In genomic region chr1:204348722-204349121, GRCh38 we compare ENCODE assay signal across 10 cellular contexts. TPM values are rescaled to one million over a fixed set of nuclear protein-coding genes. Genes with fewer than 3 reads are reported as not detected.
A peak's percentile ranks its signal among the peaks of the same experiment; 100 is the strongest.
DNase-seq lines count a peak whose midpoint lies in the region; ATAC-seq, FAIRE-seq and TF ChIP-seq lines count a peak whose summit lies in the region.
"Had no signal": no experiment of that assay in that cellular context is flagged by ENCODE, and none has a peak within 500 bp of the region (broad histone marks: within the 10 kb centered on the region; RNA-seq: fewer than 3 reads in every experiment).

No MANE protein-coding gene starts in this region.

- H3K4me3 ChIP-seq in GM23248 (no peak overlapping the region), astrocyte (ENCODE audit: insufficient read depth, low read depth, low read length) (no peak overlapping the region), small intestine (ENCODE audit: low read depth in 1 of 2, low read length in 2 of 2) (no peak overlapping the region)

- H3K9me3 ChIP-seq in GM23248 (ENCODE audit: low read depth): no peaks in the 10 kb centered on the region
- H3K9me3 ChIP-seq in astrocyte (ENCODE audit: insufficient read depth, low read depth, low read length): no peaks in the 10 kb centered on the region
- no peaks in the 10 kb centered on the region for H3K9me3 ChIP-seq in small intestine (ENCODE audit: control insufficient read depth, low read depth)

- peak overlapping the region; percentile 52 for H2AFZ ChIP-seq in GM23248
- H2AFZ ChIP-seq in astrocyte (ENCODE audit: low read depth, low read length): peak overlapping the region; percentile 5

- H3K4me1 Mint-ChIP-seq in astrocyte (ENCODE audit: low read depth, unreplicated experiment): peaks cover 23% of the 10 kb centered on the region

- H3K36me3 Mint-ChIP-seq in astrocyte (ENCODE audit: low read depth, unreplicated experiment): no peaks in the 10 kb centered on the region

- FAIRE-seq in astrocyte (lab: Jason Lieb, UNC) (no peak), small intestine (lab: Jason Lieb, UNC) (no peak)

- WGBS in GM23248 (ENCODE audit: low coverage in 1 of 2, low lambda C conversion rate in 2 of 2, missing lambda C conversion rate in 2 of 2), 2 experiments: 7 to 12% methylated on average over 5 to 6 of the region's 6 CpGs
- 7 to 24% (median 22%) methylated on average over 6 of the region's 6 CpGs for WGBS in small intestine, 3 donors

- H3K27ac ChIP-seq in GM23248 (peak overlapping the region; percentile 15), astrocyte (ENCODE audit: low read depth, low read length) (no peak overlapping the region), small intestine (ENCODE audit: low read depth in 1 of 2, low read length in 1 of 2) (peak overlapping the region; percentile 9 to 70)

- no peaks in the 10 kb centered on the region for H3F3A ChIP-seq in GM23248 (ENCODE audit: insufficient read depth)

- H3K4me1 ChIP-seq in GM23248 (ENCODE audit: insufficient read depth) (peaks cover 14% of the 10 kb centered on the region), astrocyte (ENCODE audit: insufficient read depth, low read length) (peaks cover 15% of the 10 kb centered on the region), small intestine (ENCODE audit: control insufficient read depth in 2 of 2, insufficient read depth in 1 of 2, low read depth in 1 of 2, low read length in 1 of 2) (peaks cover 6 to 10% of the 10 kb centered on the region in 2 donors)

- no peak overlapping the region for H3K27ac Mint-ChIP-seq in astrocyte (ENCODE audit: unreplicated experiment)

- H4K20me1 ChIP-seq in GM23248 (ENCODE audit: insufficient read depth): no peaks in the 10 kb centered on the region
- no peaks in the 10 kb centered on the region for H4K20me1 ChIP-seq in astrocyte (ENCODE audit: insufficient read depth, low read length)

- no peaks in the 10 kb centered on the region for H3K27me3 ChIP-seq in GM23248 (replicated peaks; ENCODE audit: insufficient read depth)
- no peaks in the 10 kb centered on the region for H3K27me3 ChIP-seq in astrocyte (ENCODE audit: insufficient read depth, low read length)
- H3K27me3 ChIP-seq in small intestine (ENCODE audit: control insufficient read depth in 2 of 2, insufficient read depth in 2 of 2, low read length in 2 of 2): no peaks in the 10 kb centered on the region

- H3K36me3 ChIP-seq in GM23248 (ENCODE audit: low read depth): no peaks in the 10 kb centered on the region
- H3K36me3 ChIP-seq in astrocyte (ENCODE audit: insufficient read depth, low read length): no peaks in the 10 kb centered on the region
- no peaks in the 10 kb centered on the region for H3K36me3 ChIP-seq in small intestine (ENCODE audit: control insufficient read depth in 2 of 2, insufficient read depth in 2 of 2, low read length in 2 of 2)

- no peaks in the 10 kb centered on the region for H3K79me2 ChIP-seq in GM23248 (ENCODE audit: insufficient read depth)
- no peaks in the 10 kb centered on the region for H3K79me2 ChIP-seq in astrocyte (ENCODE audit: insufficient read depth, low read length)

- H3K27me3 Mint-ChIP-seq in astrocyte (ENCODE audit: low read depth, unreplicated experiment): peaks cover 14% of the 10 kb centered on the region

- H3K9ac ChIP-seq in GM23248 (peak overlapping the region; percentile 48), astrocyte (ENCODE audit: low read length) (no peak overlapping the region)

- in situ Hi-C loops in GM23248 (cut with MboI): no loop called here

- ATAC-seq in GM21528 (IDR thresholded peaks at IDR 0.05; ENCODE audit: low FRiP score, unreplicated experiment) (no peak), HG03025 (IDR thresholded peaks at IDR 0.05; ENCODE audit: low FRiP score, unreplicated experiment) (no peak)

- peaks cover 3% of the 10 kb centered on the region for H3K9me3 Mint-ChIP-seq in astrocyte (ENCODE audit: unreplicated experiment)

- peak overlapping the region; percentile 23 for H3K4me2 ChIP-seq in GM23248 (ENCODE audit: unreplicated experiment)
- no peak overlapping the region for H3K4me2 ChIP-seq in astrocyte (ENCODE audit: low read length)

- H3K9me2 ChIP-seq in GM23248 (ENCODE audit: insufficient read depth): no peaks in the 10 kb centered on the region

- peak; percentile 87 for DNase-seq in GM23248
- peak; percentile 49 for DNase-seq in astrocyte (ENCODE audit: low read depth)
- peak; percentile 60 for DNase-seq in iPS-NIHi11 (ENCODE audit: low spot score)
- peak; percentile 63 for DNase-seq in small intestine
- DNase-seq in activated CD8-positive, alpha-beta memory T cell treated with anti-CD3 and anti-CD28 coated beads, Interleukin-2, amount 50 U/mL, for 48 hours: no peak
- DNase-seq in SW480 (ENCODE audit: low spot score): no peak
- DNase-seq: activated T-cell treated with anti-CD3 and anti-CD28 coated beads, Interleukin-2, amount 50 U/mL, for 1 hour; NCI-H774 had no signal

- no peak for TF ChIP-seq CTCF in astrocyte (IDR thresholded peaks at IDR 0.05; ENCODE audit: insufficient read depth, low read depth, low read length)

- H3K4me3 Mint-ChIP-seq in astrocyte (ENCODE audit: unreplicated experiment): no peak overlapping the region

RNA-seq across cellular contexts. Expression of gene PLEKHA6, which starts 11.0 kb away (rescaled TPM):
- 7.3 and 8.3 TPM in 2 replicates for total RNA-seq in GM23248 (2014; rRNA removed; shearing (Covaris generic))
- polyA plus RNA-seq in GM23248 (2016; fragmentation: Nextera tagmentation; extraction: Ambion mirVana) (4.5 and 5.5 TPM in 2 replicates), small intestine (10 to 100 TPM; 27.4 to 39.8 (median 36.7) TPM)
- 1.5 and 2.7 TPM in 2 replicates for total RNA-seq in astrocyte

Comparison
In these comparisons a context has a peak if more than half of its experiments do, and no peak if none do; other contexts are left out.
1. DNase-seq: peak in GM23248 (single experiment), astrocyte (single experiment), iPS-NIHi11 (single experiment) and small intestine (single experiment); none in activated CD8-positive, alpha-beta memory T cell treated with anti-CD3 and anti-CD28 coated beads, Interleukin-2, amount 50 U/mL, for 48 hours (single experiment) and SW480 (single experiment).